13 cellular contexts compared by ENCODE assay signal in genomic region chr15:69881310-69881660, GRCh38.
DNase-seq lines count a peak whose midpoint lies in the region; ATAC-seq and TF ChIP-seq lines count a peak whose summit lies in the region.
"Had no signal": no experiment of that assay in that cellular context is flagged by ENCODE, and none has a peak within 500 bp of the region (broad histone marks: within the 10 kb centered on the region; RNA-seq: fewer than 3 reads in every experiment).

No MANE protein-coding gene starts in this region.

- H3K4me3 ChIP-seq in DOHH2 (ENCODE audit: low read length) = peak overlapping the region; percentile 75
- no peak overlapping the region for H3K4me3 ChIP-seq in NB4 (ENCODE audit: low read depth, low read length)
- no peak overlapping the region for H3K4me3 ChIP-seq in epithelial cell of esophagus (ENCODE audit: low read length)
- H3K4me3 ChIP-seq in lower lobe of right lung = no peak overlapping the region

- H3K36me3 ChIP-seq in DOHH2 (ENCODE audit: control insufficient read depth, low read length) = no peaks in the 10 kb centered on the region
- H3K36me3 ChIP-seq in lower lobe of right lung = no peaks in the 10 kb centered on the region

- ATAC-seq in lower lobe of right lung = no peak
- ATAC-seq: activated T-helper 17 cell treated with anti-CD3 and anti-CD28 coated beads, Interleukin-2, amount 50 U/mL, for 72 hours; WTC11 had no signal

- H4K20me1 ChIP-seq in DOHH2 (ENCODE audit: control insufficient read depth, insufficient read depth, low read depth, low read length) = no peaks in the 10 kb centered on the region

- intact Hi-C loops in lower lobe of right lung (cut with DNase I) = no loop called here

- H3K27me3 ChIP-seq in DOHH2 (ENCODE audit: control insufficient read depth, low read length) (no peaks in the 10 kb centered on the region), lower lobe of right lung (ENCODE audit: low read depth) (no peaks in the 10 kb centered on the region)

- no peaks in the 10 kb centered on the region for H3K9me2 ChIP-seq in DOHH2 (replicated peaks; ENCODE audit: control insufficient read depth, low read length)

- DNase-seq in GM20000 (ENCODE audit: low spot score) = peak; percentile 17
- DNase-seq in NB4 (ENCODE audit: low read depth) = peak; percentile 45
- DNase-seq in epithelial cell of esophagus (ENCODE audit: low read depth) = peak; percentile 17
- DNase-seq in Kasumi-1 (lab: John Stamatoyannopoulos, UW) = no peak
- no peak for DNase-seq in lower lobe of right lung
- no peak for DNase-seq in H4 (ENCODE audit: low spot score)
- DNase-seq in T-helper 9 cell = no peak
- DNase-seq: CD8-positive, alpha-beta memory T cell; effector CD8-positive, alpha-beta T cell; NCI-H774 had no signal

- peaks cover 28% of the 10 kb centered on the region for H3F3A ChIP-seq in DOHH2 (ENCODE audit: control insufficient read depth, insufficient read depth)

- H3K79me2 ChIP-seq in DOHH2 (ENCODE audit: control insufficient read depth, low read length) = no peaks in the 10 kb centered on the region

- peaks cover 4% of the 10 kb centered on the region; the same call in 1 of the 2 replicates for H3K9me3 ChIP-seq in DOHH2 (ENCODE audit: control insufficient read depth, insufficient read depth, low read length)
- no peaks in the 10 kb centered on the region for H3K9me3 ChIP-seq in lower lobe of right lung

- TF ChIP-seq POLR2A in NB4 (IDR thresholded peaks at IDR 0.05; ENCODE audit: extremely low read depth, insufficient read length) = no peak

- peak overlapping the region; percentile 99 for H3K4me2 ChIP-seq in DOHH2 (ENCODE audit: low read length)

- TF ChIP-seq CTCF in DOHH2 (IDR thresholded peaks at IDR 0.05; ENCODE audit: low read depth, low read length, poor library complexity, severe bottlenecking) (no peak), GM20000 (IDR thresholded peaks at IDR 0.05; ENCODE audit: extremely low read depth, missing control alignments) (no peak), NB4 (IDR thresholded peaks at IDR 0.05; ENCODE audit: low read depth, low read length) (no peak), epithelial cell of esophagus (IDR thresholded peaks at IDR 0.05; ENCODE audit: insufficient read depth, low read depth, low read length, missing control alignments) (no peak), lower lobe of right lung (IDR thresholded peaks at IDR 0.05) (no peak)

- H3K4me1 ChIP-seq in DOHH2 (ENCODE audit: control insufficient read depth, low read length) (peaks cover 74% of the 10 kb centered on the region), lower lobe of right lung (no peaks in the 10 kb centered on the region)

- H3K27ac ChIP-seq in DOHH2 (ENCODE audit: low read depth, low read length) (peak overlapping the region; percentile 100), lower lobe of right lung (no peak overlapping the region)

Comparison
In these comparisons a context has a peak if more than half of its experiments do, and no peak if none do; other contexts are left out.
1. DNase-seq: peak in GM20000 (single experiment), NB4 (single experiment) and epithelial cell of esophagus (single experiment); none in Kasumi-1 (0 of 2), lower lobe of right lung (single experiment), H4 (single experiment) and T-helper 9 cell (single experiment).